26 cellular contexts compared by ENCODE assay signal in the genomic region with DNA sequence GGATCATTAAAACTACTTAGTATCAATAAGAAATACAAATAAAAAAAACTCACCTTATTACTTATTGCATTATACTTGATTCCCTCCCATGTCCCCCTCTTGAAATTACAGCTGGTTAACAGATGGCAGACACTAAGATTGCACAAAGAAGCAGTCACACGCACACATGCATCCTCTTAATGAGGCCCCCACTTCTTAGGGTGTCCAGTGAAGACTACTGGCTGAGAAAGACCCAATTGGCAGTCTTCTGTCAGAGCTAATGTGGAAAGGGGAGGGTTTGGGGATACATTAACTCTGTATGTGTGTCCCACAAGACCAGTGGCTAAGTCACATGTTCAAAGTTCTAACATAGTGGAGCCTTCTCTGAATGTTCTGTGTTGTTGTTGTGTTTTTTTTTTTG.
"Had no signal": no experiment of that assay in that cellular context is flagged by ENCODE, and none has a peak within 500 bp of the region (broad histone marks: within the 10 kb centered on the region; RNA-seq: fewer than 3 reads in every experiment).

No MANE protein-coding gene starts in this region.

- DNase-seq: activated B cell treated with CpG ODN at 0.5 μM for 24 hours; activated CD4-positive, alpha-beta T cell treated with anti-CD3 and anti-CD28 coated beads for 48 hours; activated CD4-positive, alpha-beta T cell treated with anti-CD3 and anti-CD28 coated beads, Interleukin-2, amount 50 U/mL, for 1 hour; activated CD4-positive, alpha-beta T cell treated with anti-CD3 and anti-CD28 coated beads, Interleukin-2, amount 50 U/mL, for 48 hours; activated CD8-positive, alpha-beta memory T cell treated with anti-CD3 and anti-CD28 coated beads for 24 hours; activated CD8-positive, alpha-beta T cell treated with anti-CD3 and anti-CD28 coated beads for 36 hours; activated effector memory CD4-positive, alpha-beta T cell treated with Interleukin-2 at 50 U/mL for 16 hours; activated gamma-delta T cell treated with Interleukin-2 at 50 U/mL for 16 hours; activated naive CD4-positive, alpha-beta T cell treated with anti-CD3 and anti-CD28 coated beads, Interleukin-2, amount 50 U/mL, for 16 hours; activated naive CD4-positive, alpha-beta T cell treated with Interleukin-2 at 50 U/mL for 16 hours; activated T-cell treated with anti-CD3 and anti-CD28 coated beads, Interleukin-2, amount 50 U/mL, for 4 hours; amniotic stem cell; anterior cingulate cortex; brain microvascular endothelial cell; cortex of kidney; dermis blood vessel endothelial cell; effector CD4-positive, alpha-beta T cell; effector memory CD8-positive, alpha-beta T cell; erythroblast; foreskin melanocyte; heart right ventricle; T1000; WERI-Rb-1 had no signal

- ATAC-seq: activated CD4-positive, CD25-positive, alpha-beta regulatory T cell treated with anti-CD3 and anti-CD28 coated beads, Interleukin-2, amount 50 U/mL, for 24 hours; activated CD8-positive, alpha-beta T cell treated with anti-CD3 and anti-CD28 coated beads for 36 hours; activated T-cell treated with anti-CD3 and anti-CD28 coated beads, Interleukin-2, amount 50 U/mL, for 4 hours; activated T-helper 17 cell treated with anti-CD3 and anti-CD28 coated beads, Interleukin-2, amount 50 U/mL, for 72 hours; effector memory CD8-positive, alpha-beta T cell; gastroesophageal sphincter; heart right ventricle had no signal
